8 cellular contexts compared by ENCODE assay signal in genomic region chr12:38905480-38906351, GRCh38. TPM values are rescaled to one million over a fixed set of nuclear protein-coding genes. Genes with fewer than 3 reads are reported as not detected.
DNase-seq lines count a peak whose midpoint lies in the region; ATAC-seq and TF ChIP-seq lines count a peak whose summit lies in the region.

CPNE8 (minus strand) TSS chr12:38905591; CDS start chr12:38905534, 57 bp downstream.

- peak within 1 kb of the TSS; percentile 89 to 92 (median 90) for H3K4me3 Mint-ChIP-seq in nephron

- H3K4me1 Mint-ChIP-seq in nephron: peaks cover 21% of the 10 kb centered on the region

- no peaks in the 10 kb centered on the region for H3K36me3 Mint-ChIP-seq in nephron (ENCODE audit: low read depth)

- H3K9me3 ChIP-seq in thymus (ENCODE audit: control insufficient read depth): no peaks in the 10 kb centered on the region

- H3K27me3 Mint-ChIP-seq in nephron (ENCODE audit: low read depth): peaks cover 20% of the 10 kb centered on the region

- ATAC-seq in GM18858 (IDR thresholded peaks at IDR 0.05; ENCODE audit: unreplicated experiment) (peak; percentile 22), HG02943 (IDR thresholded peaks at IDR 0.05; ENCODE audit: low read depth, unreplicated experiment) (peak; percentile 53)

- TF ChIP-seq CTCF in fibroblast of villous mesenchyme (IDR thresholded peaks at IDR 0.05; ENCODE audit: insufficient read depth, low read depth, low read length) (no peak), nephron (IDR thresholded peaks at IDR 0.05; ENCODE audit: unreplicated experiment in 3 of 3) (no peak)

- H3K4me1 ChIP-seq in thymus (ENCODE audit: control insufficient read depth, insufficient read depth, low read length): no peaks in the 10 kb centered on the region

- H3K4me3 ChIP-seq in fibroblast of villous mesenchyme (ENCODE audit: low read depth, low read length) (peak within 1 kb of the TSS; percentile 83), thymus (ENCODE audit: low read length) (peak within 1 kb of the TSS; percentile 49)

- no peaks in the 10 kb centered on the region for H3K27me3 ChIP-seq in thymus (ENCODE audit: control insufficient read depth, insufficient read depth)

- H3K9me3 Mint-ChIP-seq in nephron: no peaks in the 10 kb centered on the region

- H3K27ac Mint-ChIP-seq in nephron: peak within 1 kb of the TSS; percentile 76 to 89 (median 81)

- no peaks in the 10 kb centered on the region for H3K36me3 ChIP-seq in thymus (ENCODE audit: control insufficient read depth, insufficient read depth)

- H3K27ac ChIP-seq in thymus (ENCODE audit: low read depth): peak within 1 kb of the TSS; percentile 78

- WGBS in thymus: under 1% methylated on average over 54 of the region's 54 CpGs

- peak; percentile 25 for DNase-seq in activated gamma-delta T cell (lab: John Stamatoyannopoulos, UW)
- peak; percentile 82 for DNase-seq in fibroblast of villous mesenchyme (ENCODE audit: low read depth)
- no peak for DNase-seq in NCI-H1105 (lab: John Stamatoyannopoulos, UW)

TF ChIP-seq in PFSK-1, 5 proteins besides CTCF, POLR2A, EP300 and RAD21:
- TF ChIP-seq FOXP2 (optimal IDR thresholded peaks at IDR 0.05; ENCODE audit: borderline replicate concordance, extremely low read depth, extremely low read length, insufficient read depth): peak; percentile 67
- TF ChIP-seq SIN3A (IDR thresholded peaks at IDR 0.05; ENCODE audit: borderline replicate concordance, insufficient read depth, low read length): no peak
- 0 out of 4 replicates have a peak, but pooled peaks of 1 of the 2 experiments have one; percentile 7 for TF ChIP-seq REST (IDR thresholded peaks at IDR 0.05; ENCODE audit: insufficient read depth in 1 of 2, low read depth in 2 of 2, low read length in 2 of 2)
- TF ChIP-seq POLR2AphosphoS5 (IDR thresholded peaks at IDR 0.05; ENCODE audit: low read depth, low read length): peak; percentile 68
- TF ChIP-seq TAF1 (IDR thresholded peaks at IDR 0.05; ENCODE audit: borderline replicate concordance, insufficient read depth, low read length): no peak

RNA-seq across cellular contexts. Expression of gene CPNE8, which starts in this region (rescaled TPM):
- polyA plus RNA-seq in PFSK-1 (2012; ENCODE audit: insufficient read length, low read depth): 6.4 TPM
- 12.6 and 21.2 TPM in 2 replicates for total RNA-seq in fibroblast of villous mesenchyme
- 13.4 TPM for polyA plus RNA-seq in thymus
